8 cellular contexts compared by ENCODE assay signal in the genomic region with DNA sequence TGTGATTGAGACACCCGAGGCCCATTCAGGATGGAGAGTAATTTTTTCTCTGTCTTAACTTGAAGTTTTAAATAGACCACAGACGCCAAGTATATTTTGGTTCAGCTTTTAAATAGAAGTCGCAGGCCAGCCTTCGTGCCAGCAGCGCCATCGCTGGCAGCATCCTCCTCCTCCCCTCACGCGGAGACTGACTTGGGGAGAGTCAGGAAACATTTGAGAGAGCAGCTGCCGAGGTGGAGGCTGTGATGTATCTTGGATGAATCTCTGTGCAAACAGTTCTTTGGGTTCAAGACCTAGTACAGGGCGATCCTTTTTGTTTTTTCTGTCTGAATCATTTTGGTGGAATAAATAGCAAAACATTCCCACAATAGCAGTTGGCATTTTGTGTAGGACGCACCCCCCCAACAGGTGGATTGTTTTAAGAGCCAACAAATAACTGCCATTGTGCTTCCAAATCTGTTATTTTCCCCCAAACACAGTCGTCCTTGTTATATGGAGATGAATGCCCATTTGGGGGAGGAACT. TPM values are rescaled to one million over a fixed set of nuclear protein-coding genes. Genes with fewer than 3 reads are reported as not detected.
DNase-seq lines count a peak whose midpoint lies in the region; ATAC-seq and TF ChIP-seq lines count a peak whose summit lies in the region.

No MANE protein-coding gene starts in this region.

- DNase-seq in CMK (ENCODE audit: low read depth) (peak; percentile 9), T-cell (peak in 30 of 34 experiments; percentile 5 to 51 (median 26)), body of pancreas (peak; percentile 15 to 49 (median 24)), skeletal muscle cell (ENCODE audit: low read depth) (no peak), SKM-1 (lab: John Stamatoyannopoulos, UW; ENCODE audit: unreplicated experiment) (no peak)

- H3K4me3 ChIP-seq in body of pancreas (peak overlapping the region in 1 of 2 donors; percentile 19), iPS-18a (ENCODE audit: low read length) (peak overlapping the region; percentile 74), skeletal muscle cell (ENCODE audit: low read depth, low read length) (peak overlapping the region; percentile 72)

- CTCF ChIA-PET in T-cell (lab: Charles Lee): interaction anchor here in 1 of 2 donors (0.5 to 1.2 kb wide), 3 partner anchors 111 to 519 kb away, joined by 3 to 4 read pairs (median 4); partner anchors contain the start of gene TOMM22

- ATAC-seq in HG03159 (IDR thresholded peaks at IDR 0.05; ENCODE audit: unreplicated experiment) (peak; percentile 16), T-cell (replicated peaks in 1 of 4) (peak; percentile 25 to 34 (median 30)), body of pancreas (no peak), HG03571 (IDR thresholded peaks at IDR 0.05; ENCODE audit: unreplicated experiment) (no peak)

- peak overlapping the region in 3 of 4 donors; percentile 27 to 67 (median 58) for H3K27ac ChIP-seq in body of pancreas
- H3K27ac ChIP-seq in iPS-18a (ENCODE audit: low read length): peak overlapping the region; percentile 78

- peak overlapping the region; percentile 69 for H3K9ac ChIP-seq in iPS-18a (ENCODE audit: low read length)

- no peaks in the 10 kb centered on the region for H3K36me3 ChIP-seq in body of pancreas (replicated peaks in 1 of 2; ENCODE audit: insufficient read depth in 1 of 2, low read depth in 2 of 2)
- H3K36me3 ChIP-seq in iPS-18a (ENCODE audit: control insufficient read depth, low read depth, low read length): no peaks in the 10 kb centered on the region

- H3K27me3 Mint-ChIP-seq in T-cell: no peaks in the 10 kb centered on the region

- 1 to 2% methylated on average over 12 of the region's 12 CpGs for WGBS in body of pancreas, 2 donors

- intact Hi-C loops in body of pancreas (cut with DNase I): loop anchor here (10.0 kb wide), 1 partner anchor 526 kb away; no protein-coding TSS in a partner anchor

- no peaks in the 10 kb centered on the region for H3K36me3 Mint-ChIP-seq in T-cell

- peak overlapping the region; percentile 66 to 82 for H3K27ac Mint-ChIP-seq in T-cell

- H3K27me3 ChIP-seq in body of pancreas (no peaks in the 10 kb centered on the region), iPS-18a (ENCODE audit: control insufficient read depth, insufficient read depth, low read length) (peaks cover 4% of the 10 kb centered on the region)

- peak overlapping the region; percentile 84 to 89 (median 88) for H3K4me3 Mint-ChIP-seq in T-cell

- TF ChIP-seq CTCF in body of pancreas (IDR thresholded peaks at IDR 0.05): no peak

- POLR2A ChIA-PET in T-cell (lab: Charles Lee): interaction anchor here in 1 of 2 donors (0.6 kb wide), 1 partner anchor 175 kb away, joined by 5 read pairs; no protein-coding TSS in a partner anchor

- H3K9me3 ChIP-seq in body of pancreas (no peaks in the 10 kb centered on the region), iPS-18a (ENCODE audit: control insufficient read depth, low read depth, low read length) (no peaks in the 10 kb centered on the region)

- H3K4me1 ChIP-seq in body of pancreas (peaks cover 14% of the 10 kb centered on the region), iPS-18a (ENCODE audit: control insufficient read depth, low read depth, low read length) (peaks cover 13% of the 10 kb centered on the region)

- peaks cover 12 to 18% (median 15%) of the 10 kb centered on the region in 3 donors for H3K4me1 Mint-ChIP-seq in T-cell

- TF ChIP-seq POLR2A in body of pancreas (IDR thresholded peaks at IDR 0.05): no peak

- H3K9me3 Mint-ChIP-seq in T-cell: no peaks in the 10 kb centered on the region

RNA-seq across cellular contexts. Expression of gene DMC1, which starts 0.9 kb away (rescaled TPM):
- total RNA-seq in T-cell (under 1 TPM in 4 of 5 donors, not detected in 1; 0.55 to 0.78 (median 0.68) TPM), body of pancreas (under 1 TPM in 1 of 2 donors, not detected in 1; 0.78 TPM)

Comparison
In these comparisons a context has a peak if more than half of its experiments do, and no peak if none do; other contexts are left out.
1. DNase-seq: peak in CMK (single experiment), T-cell (30 of 34) and body of pancreas (4 of 4); none in skeletal muscle cell (single experiment) and SKM-1 (single experiment).
2. ATAC-seq: peak in HG03159 (single experiment) and T-cell (4 of 4); none in body of pancreas (single experiment) and HG03571 (single experiment).